Comparison of ENCODE assay signal across 29 cellular contexts in the genomic region with DNA sequence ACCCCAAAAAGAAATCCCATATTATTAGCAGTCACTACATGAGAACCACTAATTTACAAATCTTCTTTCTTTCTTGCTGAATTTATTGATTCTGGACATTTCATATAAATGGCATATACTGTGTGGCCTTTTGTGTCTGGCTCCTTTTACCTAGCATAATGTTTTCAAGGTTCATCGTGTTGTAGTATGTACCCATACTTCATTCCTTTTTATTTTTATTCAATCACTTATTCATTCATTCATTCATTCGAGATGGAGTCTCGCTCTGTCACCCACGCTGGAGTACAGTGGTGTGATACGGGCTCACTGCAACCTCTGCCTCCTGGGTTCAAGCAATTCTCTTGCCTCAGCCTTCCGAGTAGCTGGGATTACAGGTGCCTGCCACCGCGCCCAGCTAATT. TPM values are rescaled to one million over a fixed set of nuclear protein-coding genes. Genes with fewer than 3 reads are reported as not detected.
"Had no signal": no experiment of that assay in that cellular context is flagged by ENCODE, and none has a peak within 500 bp of the region (broad histone marks: within the 10 kb centered on the region; RNA-seq: fewer than 3 reads in every experiment).

No MANE protein-coding gene starts in this region.

- H3K4me1 ChIP-seq: neural progenitor cell, parathyroid adenoma had no signal

- H3K9me3 Mint-ChIP-seq: naive thymus-derived CD4-positive, alpha-beta T cell; nephron; neural progenitor cell; stimulated activated memory B cell treated with anti-CD40 and anti-IgM and Interleukin-4, amounts not matched to agents 10 μg/mL and 1 μg/mL and 100 μg/mL, for 72 hours; stimulated activated naive CD8-positive, alpha-beta T cell treated with anti-CD3 and anti-CD28 coated beads, Interleukin-15, amount 100 ng/mL, for 72 hours; type B pancreatic cell had no signal

- FAIRE-seq: small intestine had no signal

- H3K4me3 ChIP-seq: neural progenitor cell, ovary, psoas muscle, right lobe of liver, sigmoid colon, suprapubic skin, testis, tibial artery, transverse colon, upper lobe of right lung, vagina had no signal

- H3K27me3 ChIP-seq: neural progenitor cell, ovary, right lobe of liver, sigmoid colon, suprapubic skin, testis, tibial artery, transverse colon, upper lobe of right lung, vagina had no signal

- H3K4me3 Mint-ChIP-seq: nephron; neural progenitor cell; stimulated activated memory B cell treated with anti-CD40 and anti-IgM and Interleukin-4, amounts not matched to agents 10 μg/mL and 1 μg/mL and 100 μg/mL, for 72 hours; stimulated activated naive CD8-positive, alpha-beta T cell treated with anti-CD3 and anti-CD28 coated beads, Interleukin-15, amount 100 ng/mL, for 72 hours; type B pancreatic cell had no signal

- H3K27ac Mint-ChIP-seq: nephron; neural progenitor cell; progenitor cell of endocrine pancreas; stimulated activated memory B cell treated with anti-CD40 and anti-IgM and Interleukin-4, amounts not matched to agents 10 μg/mL and 1 μg/mL and 100 μg/mL, for 72 hours; type B pancreatic cell had no signal

- H3K4me1 Mint-ChIP-seq: nephron, neural progenitor cell had no signal

- H3K9ac ChIP-seq: neural progenitor cell, parathyroid adenoma had no signal

- H3K9me3 ChIP-seq: ovary, psoas muscle, right lobe of liver, sigmoid colon, suprapubic skin, testis, tibial artery, transverse colon, upper lobe of right lung, vagina had no signal

- H3K36me3 ChIP-seq: neural progenitor cell, ovary, right lobe of liver, sigmoid colon, suprapubic skin, transverse colon had no signal

- ATAC-seq: naive thymus-derived CD4-positive, alpha-beta T cell; psoas muscle; right cardiac atrium; right lobe of liver; stimulated activated memory B cell treated with anti-CD40 and anti-IgM and Interleukin-4, amounts not matched to agents 10 μg/mL and 1 μg/mL and 100 μg/mL, for 72 hours; stimulated activated naive CD8-positive, alpha-beta T cell treated with anti-CD3 and anti-CD28 coated beads, Interleukin-15, amount 100 ng/mL, for 72 hours; stimulated activated naive CD8-positive, alpha-beta T cell treated with anti-CD3 and anti-CD28 coated beads, Interleukin-15, Interleukin-2, amounts not matched to agents 100 U/mL and 50 U/mL, for 24 hours; upper lobe of right lung had no signal

- H2AFZ ChIP-seq: neural progenitor cell, parathyroid adenoma had no signal

- DNase-seq: naive thymus-derived CD4-positive, alpha-beta T cell; occipital lobe; ovary; psoas muscle; right cardiac atrium; right lobe of liver; sigmoid colon; small intestine; stimulated activated CD4-positive, alpha-beta T cell treated with anti-CD3 and anti-CD28 coated beads, Interleukin-15, amount 100 ng/mL, for 24 hours; stimulated activated CD4-positive, alpha-beta T cell treated with anti-CD3 and anti-CD28 coated beads, Interleukin-2, amount 100 ng/mL, for 24 hours; stimulated activated CD4-positive, alpha-beta T cell treated with anti-CD3 and anti-CD28 coated beads, Interleukin-2, amount 100 ng/mL, for 48 hours; stimulated activated CD4-positive, alpha-beta T cell treated with anti-CD3 and anti-CD28 coated beads, Interleukin-4, amount 100 ng/mL, for 24 hours; stimulated activated naive CD4-positive, alpha-beta T cell; stimulated activated naive CD8-positive, alpha-beta T cell treated with anti-CD3 and anti-CD28 coated beads, Interleukin-15, amount 100 ng/mL, for 72 hours; stimulated activated naive CD8-positive, alpha-beta T cell treated with anti-CD3 and anti-CD28 coated beads, Interleukin-15, Interleukin-2, amounts not matched to agents 100 U/mL and 50 U/mL, for 24 hours; substantia nigra; testis; tibial artery; transverse colon; upper lobe of right lung had no signal

- H3K27ac ChIP-seq: neural progenitor cell, ovary, parathyroid adenoma, psoas muscle, right lobe of liver, sigmoid colon, suprapubic skin, testis, tibial artery, transverse colon, upper lobe of right lung, vagina had no signal

- H3K4me2 ChIP-seq: neural progenitor cell had no signal

- H3K27me3 Mint-ChIP-seq: naive thymus-derived CD4-positive, alpha-beta T cell; progenitor cell of endocrine pancreas; stimulated activated memory B cell treated with anti-CD40 and anti-IgM and Interleukin-4, amounts not matched to agents 10 μg/mL and 1 μg/mL and 100 μg/mL, for 72 hours; stimulated activated naive CD8-positive, alpha-beta T cell treated with anti-CD3 and anti-CD28 coated beads, Interleukin-15, amount 100 ng/mL, for 72 hours; type B pancreatic cell had no signal

RNA-seq across cellular contexts. Expression of gene SRGN, which starts 58.0 kb away (rescaled TPM):
- total RNA-seq: progenitor cell of endocrine pancreas had no signal
- polyA plus RNA-seq: neural cell had no signal
